17 cellular contexts compared by ENCODE assay signal in genomic region chr22:48785792-48786678, GRCh38.
"Had no signal": no experiment of that assay in that cellular context is flagged by ENCODE, and none has a peak within 500 bp of the region (broad histone marks: within the 10 kb centered on the region; RNA-seq: fewer than 3 reads in every experiment).

No MANE protein-coding gene starts in this region.

- H3K4me3 Mint-ChIP-seq: activated CD4-positive, alpha-beta memory T cell treated with anti-CD3 and anti-CD28 coated beads, Interleukin-2, amount 10 ng/mL, durations not matched to agents 7 days and 5 days; activated CD4-positive, alpha-beta T cell treated with anti-CD3 and anti-CD28 coated beads for 36 hours; activated naive CD8-positive, alpha-beta T cell; activated T-cell treated with anti-CD3 and anti-CD28 coated beads, Interleukin-2, amount 50 U/mL, for 72 hours; effector memory CD8-positive, alpha-beta T cell; naive thymus-derived CD4-positive, alpha-beta T cell had no signal

- H3K27ac Mint-ChIP-seq: activated CD4-positive, alpha-beta memory T cell treated with anti-CD3 and anti-CD28 coated beads, Interleukin-2, amount 10 ng/mL, durations not matched to agents 7 days and 5 days; activated CD4-positive, alpha-beta T cell treated with anti-CD3 and anti-CD28 coated beads for 36 hours; activated naive CD8-positive, alpha-beta T cell; activated T-cell treated with anti-CD3 and anti-CD28 coated beads, Interleukin-2, amount 50 U/mL, for 72 hours; effector memory CD8-positive, alpha-beta T cell; naive thymus-derived CD4-positive, alpha-beta T cell had no signal

- H3K9me3 Mint-ChIP-seq: activated CD4-positive, alpha-beta memory T cell treated with anti-CD3 and anti-CD28 coated beads, Interleukin-2, amount 10 ng/mL, durations not matched to agents 7 days and 5 days; activated T-cell treated with anti-CD3 and anti-CD28 coated beads, Interleukin-2, amount 50 U/mL, for 72 hours; effector memory CD8-positive, alpha-beta T cell; naive thymus-derived CD4-positive, alpha-beta T cell had no signal

- H3K36me3 Mint-ChIP-seq: activated naive CD8-positive, alpha-beta T cell; naive thymus-derived CD4-positive, alpha-beta T cell had no signal

- H3K4me1 Mint-ChIP-seq: activated CD4-positive, alpha-beta memory T cell treated with anti-CD3 and anti-CD28 coated beads, Interleukin-2, amount 10 ng/mL, durations not matched to agents 7 days and 5 days; activated CD4-positive, alpha-beta T cell treated with anti-CD3 and anti-CD28 coated beads for 36 hours; naive thymus-derived CD4-positive, alpha-beta T cell had no signal

- H3K27me3 Mint-ChIP-seq: activated CD4-positive, alpha-beta memory T cell treated with anti-CD3 and anti-CD28 coated beads, Interleukin-2, amount 10 ng/mL, durations not matched to agents 7 days and 5 days had no signal

- DNase-seq: activated CD4-positive, alpha-beta memory T cell treated with anti-CD3 and anti-CD28 coated beads, Interleukin-2, amount 10 ng/mL, durations not matched to agents 7 days and 5 days; activated CD4-positive, alpha-beta T cell treated with anti-CD3 and anti-CD28 coated beads for 36 hours; activated CD8-positive, alpha-beta memory T cell treated with anti-CD3 and anti-CD28 coated beads, Interleukin-2, amount 50 U/mL, for 4 hours; activated gamma-delta T cell treated with Interleukin-2 at 50 U/mL for 16 hours; activated T-cell treated with anti-CD3 and anti-CD28 coated beads, Interleukin-2, amount 50 U/mL, for 72 hours; dermis blood vessel endothelial cell; effector memory CD8-positive, alpha-beta T cell; foreskin fibroblast; mesendoderm; naive thymus-derived CD4-positive, alpha-beta T cell; spleen; stimulated activated CD4-positive, alpha-beta T cell treated with anti-CD3 and anti-CD28 coated beads, Interleukin-4, amount 100 ng/mL, for 4 hours; stimulated activated naive CD4-positive, alpha-beta T cell; SW 1271; uterus; WERI-Rb-1 had no signal
